8 cellular contexts compared by ENCODE assay signal in genomic region chr19:45995715-45996385, GRCh38. TPM values are rescaled to one million over a fixed set of nuclear protein-coding genes. Genes with fewer than 3 reads are reported as not detected.
A peak's percentile ranks its signal among the peaks of the same experiment; 100 is the strongest.
DNase-seq lines count a peak whose midpoint lies in the region; FAIRE-seq and TF ChIP-seq lines count a peak whose summit lies in the region.

No MANE protein-coding gene starts in this region.

- no peak overlapping the region for H3K4me3 Mint-ChIP-seq in osteocyte (ENCODE audit: unreplicated experiment)

- H3K27ac Mint-ChIP-seq in osteocyte (ENCODE audit: unreplicated experiment): no peak overlapping the region

- no peaks in the 10 kb centered on the region for H3K9me3 ChIP-seq in kidney (ENCODE audit: control insufficient read depth in 1 of 2, low read length in 2 of 2)
- H3K9me3 ChIP-seq in transverse colon: no peaks in the 10 kb centered on the region

- no peaks in the 10 kb centered on the region for H3K36me3 ChIP-seq in kidney (ENCODE audit: control insufficient read depth in 1 of 2, insufficient read depth in 2 of 2, low read length in 2 of 2)
- H3K36me3 ChIP-seq in transverse colon: no peaks in the 10 kb centered on the region

- DNase-seq in NCI-H2196 (lab: John Stamatoyannopoulos, UW; ENCODE audit: unreplicated experiment) (peak; percentile 10), NCI-H2196 treated with DMSO at 0.1 percent for 48 hours (lab: John Stamatoyannopoulos, UW; ENCODE audit: unreplicated experiment) (no peak), kidney (no peak), transverse colon (no peak), AML-193 (lab: John Stamatoyannopoulos, UW) (no peak), NCI-H2227 treated with DMSO at 0.1 percent for 48 hours (lab: John Stamatoyannopoulos, UW) (no peak), osteocyte (ENCODE audit: extremely low spot score, unreplicated experiment) (no peak)

- peaks cover 11% of the 10 kb centered on the region for H3K27me3 Mint-ChIP-seq in osteocyte (ENCODE audit: unreplicated experiment)

- in situ Hi-C loops in transverse colon (cut with MboI; ENCODE audit: low pct_ligation_motif_present in 1 of 4, low pct_unique_long_range_greater_than_20kb in 1 of 4, low sequenced_read_pairs in 3 of 4): no loop called here

- peak overlapping the region; percentile 81 to 83 for H3K9ac ChIP-seq in kidney (ENCODE audit: low read length in 2 of 2)

- intact Hi-C loops in kidney (cut with DNase I) (no loop called here), transverse colon (cut with DNase I; ENCODE audit: low total_unique reads) (loop anchor here (5.0 kb wide), 1 partner anchor 911 kb away; no protein-coding TSS in a partner anchor)

- no peak for TF ChIP-seq CTCF in kidney (IDR thresholded peaks at IDR 0.05; ENCODE audit: borderline replicate concordance, extremely low read depth, insufficient read depth)
- TF ChIP-seq CTCF in transverse colon (IDR thresholded peaks at IDR 0.05): no peak
- TF ChIP-seq CTCF in osteocyte (IDR thresholded peaks at IDR 0.05): no peak

- 11 to 14% methylated on average over 13 of the region's 13 CpGs for WGBS in transverse colon (ENCODE audit: low coverage in 1 of 2), 2 donors

- TF ChIP-seq POLR2A in transverse colon (IDR thresholded peaks at IDR 0.05): no peak

- no peak for FAIRE-seq in kidney (lab: Jason Lieb, UNC)

- peaks cover 24% of the 10 kb centered on the region for H3K4me1 Mint-ChIP-seq in osteocyte (ENCODE audit: unreplicated experiment)

- peaks cover 0 to 10% of the 10 kb centered on the region in 2 donors for H3K4me1 ChIP-seq in kidney (ENCODE audit: control insufficient read depth in 1 of 2, insufficient read depth in 1 of 2, low read depth in 1 of 2, low read length in 2 of 2)
- H3K4me1 ChIP-seq in transverse colon: peaks cover 15 to 20% (median 16%) of the 10 kb centered on the region in 4 donors

- H3K36me3 Mint-ChIP-seq in osteocyte (ENCODE audit: unreplicated experiment): no peaks in the 10 kb centered on the region

- H3K27ac ChIP-seq in angular gyrus (ENCODE audit: low read depth, low read length) (peak overlapping the region; percentile 22), kidney (ENCODE audit: low read depth in 2 of 2, low read length in 2 of 2) (peak overlapping the region in 1 of 2 donors; percentile 48), transverse colon (peak overlapping the region; percentile 76 to 92 (median 85))

- peaks cover under 1% of the 10 kb centered on the region for H3K27me3 ChIP-seq in transverse colon

- H3K4me3 ChIP-seq in kidney (ENCODE audit: low read length in 2 of 2) (peak overlapping the region; percentile 88 to 98), transverse colon (peak overlapping the region; percentile 61 to 96 (median 78))

- no peak for TF ChIP-seq EP300 in transverse colon (IDR thresholded peaks at IDR 0.05; ENCODE audit: low read depth)

- H3K9me3 Mint-ChIP-seq in osteocyte (ENCODE audit: unreplicated experiment): no peaks in the 10 kb centered on the region

RNA-seq across cellular contexts. Expression of gene CCDC61, which starts 0.6 kb away (rescaled TPM):
- total RNA-seq in kidney (22.2 TPM), transverse colon (10 to 100 TPM in 2 of 4 donors, 1 to 10 TPM in 2; 7.8 to 18.7 (median 10.6) TPM), osteocyte (12.4 and 13.8 TPM in 2 replicates)
- polyA plus RNA-seq in kidney (ENCODE audit: insufficient read depth, low read depth, low replicate concordance): 17.8 TPM

RNA-seq across cellular contexts. Expression of gene NOVA2, which starts 22.2 kb away (rescaled TPM):
- total RNA-seq in kidney (8.5 TPM), transverse colon (1 to 10 TPM in 1 of 4 donors, under 1 TPM in 2, not detected in 1; 0.41 to 2.2 (median 1.00) TPM), osteocyte (not detected in 2 replicates)
- 0.95 TPM for polyA plus RNA-seq in kidney (ENCODE audit: insufficient read depth, low read depth, low replicate concordance)

RNA-seq across cellular contexts. Expression of gene PGLYRP1, which starts 27.0 kb away (rescaled TPM):
- total RNA-seq in kidney (not detected), transverse colon (not detected), osteocyte (not detected in 2 replicates)
- polyA plus RNA-seq in kidney (ENCODE audit: insufficient read depth, low read depth, low replicate concordance): not detected

RNA-seq across cellular contexts. Expression of gene IGFL4, which starts 45.0 kb away (rescaled TPM):
- total RNA-seq in kidney (not detected), transverse colon (not detected), osteocyte (not detected in 2 replicates)
- polyA plus RNA-seq in kidney (ENCODE audit: insufficient read depth, low read depth, low replicate concordance): not detected
